In genomic region chr6:34746104-34746846, GRCh38 we compare ENCODE assay signal across 1 cellular context.
A peak's percentile ranks its signal among the peaks of the same experiment; 100 is the strongest.
TF ChIP-seq lines count a peak whose summit lies in the region.

No MANE protein-coding gene starts in this region.

TF ChIP-seq in HepG2, 621 proteins besides CTCF, POLR2A, EP300 and RAD21 (continues in another document):
- no peak for TF ChIP-seq ZNF589 (CRISPR knock-in tag; conservative IDR thresholded peaks at IDR 0.05)
- TF ChIP-seq ZNF543 (CRISPR knock-in tag; IDR thresholded peaks at IDR 0.05): no peak
- TF ChIP-seq ZNF432 (CRISPR knock-in tag; IDR thresholded peaks at IDR 0.05; ENCODE audit: borderline replicate concordance): no peak
- no peak for TF ChIP-seq GABPB1 (CRISPR knock-in tag; IDR thresholded peaks at IDR 0.05)
- 0 out of 2 replicates have a peak, but pooled peaks have one; percentile 7 for TF ChIP-seq NFYB (CRISPR knock-in tag; IDR thresholded peaks at IDR 0.05)
- TF ChIP-seq TFE3 (CRISPR knock-in tag; IDR thresholded peaks at IDR 0.05): 0 out of 2 replicates have a peak, but pooled peaks have one; percentile 4
- no peak for TF ChIP-seq ZNF558 (CRISPR knock-in tag; IDR thresholded peaks at IDR 0.05; ENCODE audit: borderline replicate concordance)
- no peak for TF ChIP-seq CENPBD1 (CRISPR knock-in tag; IDR thresholded peaks at IDR 0.05; ENCODE audit: borderline replicate concordance, low read depth)
- TF ChIP-seq MTERF4 (CRISPR knock-in tag; IDR thresholded peaks at IDR 0.05): 0 out of 2 replicates have a peak, but pooled peaks have one; percentile 59
- no peak for TF ChIP-seq TERF1 (CRISPR knock-in tag; IDR thresholded peaks at IDR 0.05)
- 0 out of 2 replicates have a peak, but pooled peaks have one; percentile 60 for TF ChIP-seq ZNF256 (CRISPR knock-in tag; conservative IDR thresholded peaks at IDR 0.05)
- no peak for TF ChIP-seq MLLT10 (CRISPR knock-in tag; IDR thresholded peaks at IDR 0.05)
- TF ChIP-seq ZNF33B (CRISPR knock-in tag; IDR thresholded peaks at IDR 0.05): no peak
- no peak for TF ChIP-seq KLF12 (CRISPR knock-in tag; IDR thresholded peaks at IDR 0.05; ENCODE audit: borderline replicate concordance)
- TF ChIP-seq ZNF691 (CRISPR knock-in tag; IDR thresholded peaks at IDR 0.05; ENCODE audit: borderline replicate concordance, low read depth): no peak; the same call in 1 of the 2 replicates
- TF ChIP-seq ZNF44 (CRISPR knock-in tag; IDR thresholded peaks at IDR 0.05): no peak
- no peak for TF ChIP-seq SIN3B (IDR thresholded peaks at IDR 0.05; ENCODE audit: low read length)
- no peak for TF ChIP-seq ATF4 (CRISPR knock-in tag; IDR thresholded peaks at IDR 0.05)
- no peak for TF ChIP-seq ZBTB26 (CRISPR knock-in tag; IDR thresholded peaks at IDR 0.05; ENCODE audit: borderline replicate concordance)
- TF ChIP-seq PAF1 (CRISPR knock-in tag; IDR thresholded peaks at IDR 0.05): no peak
- TF ChIP-seq CSRNP2 (CRISPR knock-in tag; conservative IDR thresholded peaks at IDR 0.05; ENCODE audit: low read depth): no peak
- no peak for TF ChIP-seq KLF13 (CRISPR knock-in tag; IDR thresholded peaks at IDR 0.05)
- TF ChIP-seq SRF (IDR thresholded peaks at IDR 0.05; ENCODE audit: low read depth, low read length): no peak
- TF ChIP-seq KMT2A (CRISPR knock-in tag; IDR thresholded peaks at IDR 0.05): no peak
- TF ChIP-seq FOXK2 (IDR thresholded peaks at IDR 0.05): 0 out of 2 replicates have a peak, but pooled peaks have one; percentile 40
- TF ChIP-seq SKIL (CRISPR knock-in tag; IDR thresholded peaks at IDR 0.05; ENCODE audit: borderline replicate concordance): peak; percentile 16; the same call in 1 of the 2 replicates
- no peak for TF ChIP-seq ZNF382 (CRISPR knock-in tag; IDR thresholded peaks at IDR 0.05; ENCODE audit: borderline replicate concordance)
- no peak for TF ChIP-seq ZBTB25 (CRISPR knock-in tag; IDR thresholded peaks at IDR 0.05)
- TF ChIP-seq ZBTB14 (CRISPR knock-in tag; IDR thresholded peaks at IDR 0.05): no peak
- no peak for TF ChIP-seq TBL1XR1 (IDR thresholded peaks at IDR 0.05; ENCODE audit: borderline replicate concordance, low read length, partially characterized antibody)
- no peak for TF ChIP-seq MYNN (CRISPR knock-in tag; IDR thresholded peaks at IDR 0.05; ENCODE audit: low read depth)
- TF ChIP-seq THAP7 (CRISPR knock-in tag; IDR thresholded peaks at IDR 0.05): no peak
- TF ChIP-seq ZSCAN20 (CRISPR knock-in tag; IDR thresholded peaks at IDR 0.05; ENCODE audit: borderline replicate concordance): no peak
- no peak for TF ChIP-seq ARID3A (IDR thresholded peaks at IDR 0.05; ENCODE audit: low read depth, low read length)
- no peak for TF ChIP-seq REXO4 (CRISPR knock-in tag; IDR thresholded peaks at IDR 0.05; ENCODE audit: borderline replicate concordance)
- 0 out of 2 replicates have a peak, but pooled peaks have one; percentile 45 for TF ChIP-seq ZNF709 (CRISPR knock-in tag; IDR thresholded peaks at IDR 0.05)
- peak; percentile 54; the same call in 1 of the 2 replicates for TF ChIP-seq FOXA3 (CRISPR knock-in tag; IDR thresholded peaks at IDR 0.05)
- TF ChIP-seq THRA (CRISPR knock-in tag; IDR thresholded peaks at IDR 0.05; ENCODE audit: borderline replicate concordance): no peak; the same call in 1 of the 2 replicates
- TF ChIP-seq PATZ1 (CRISPR knock-in tag; IDR thresholded peaks at IDR 0.05): no peak
- TF ChIP-seq PHF20 (CRISPR knock-in tag; IDR thresholded peaks at IDR 0.05): no peak
